Comparison of ENCODE assay signal across 1 cellular context in genomic region chr10:92800122-92800521, GRCh38.
A peak's percentile ranks its signal among the peaks of the same experiment; 100 is the strongest.
TF ChIP-seq lines count a peak whose summit lies in the region.

No MANE protein-coding gene starts in this region.

TF ChIP-seq in HepG2, 621 proteins besides CTCF, POLR2A, EP300 and RAD21:
- TF ChIP-seq NR3C1 (CRISPR knock-in tag; IDR thresholded peaks at IDR 0.05) (no peak), RARA (CRISPR knock-in tag; IDR thresholded peaks at IDR 0.05) (peak; percentile 47), ATF7-NPFF (CRISPR knock-in tag; IDR thresholded peaks at IDR 0.05; ENCODE audit: low read depth) (no peak), ZNF850 (CRISPR knock-in tag; conservative IDR thresholded peaks at IDR 0.05) (no peak), THAP8 (CRISPR knock-in tag; IDR thresholded peaks at IDR 0.05; ENCODE audit: borderline replicate concordance) (no peak), JUN (CRISPR knock-in tag; IDR thresholded peaks at IDR 0.05) (no peak), ZNF800 (CRISPR knock-in tag; IDR thresholded peaks at IDR 0.05) (no peak), ZNF574 (CRISPR knock-in tag; IDR thresholded peaks at IDR 0.05) (no peak), ZSCAN31 (CRISPR knock-in tag; IDR thresholded peaks at IDR 0.05; ENCODE audit: low read depth) (no peak), CEBPB (IDR thresholded peaks at IDR 0.05; ENCODE audit: borderline replicate concordance, low read depth, low read length) (peak; percentile 26; the same call in 1 of the 2 replicates), ZFP41 (CRISPR knock-in tag; IDR thresholded peaks at IDR 0.05; ENCODE audit: borderline replicate concordance) (no peak), TARDBP (CRISPR knock-in tag; IDR thresholded peaks at IDR 0.05) (no peak)
